ENCODE assay signal across 8 cellular contexts in genomic region chr2:69828913-69829242, GRCh38. TPM values are rescaled to one million over a fixed set of nuclear protein-coding genes. Genes with fewer than 3 reads are reported as not detected.
DNase-seq lines count a peak whose midpoint lies in the region; ATAC-seq and TF ChIP-seq lines count a peak whose summit lies in the region.

No MANE protein-coding gene starts in this region.

- H3K4me1 Mint-ChIP-seq in neural crest cell: peaks cover 36% of the 10 kb centered on the region

- H3K36me3 ChIP-seq in HUES64 (ENCODE audit: insufficient read depth, low read length) (peaks cover 23% of the 10 kb centered on the region), colonic mucosa (no peaks in the 10 kb centered on the region)

- no peaks in the 10 kb centered on the region for H3K9me3 Mint-ChIP-seq in neural crest cell

- H3K4me1 ChIP-seq in HUES64 (ENCODE audit: insufficient read depth, low read length) (peaks cover 17% of the 10 kb centered on the region; the same call in 1 of the 2 replicates), colonic mucosa (peaks cover 10% of the 10 kb centered on the region)

- H3K9ac ChIP-seq in HUES64 (ENCODE audit: low read depth, low read length) (peak overlapping the region; percentile 93), colonic mucosa (ENCODE audit: low read depth in 2 of 2, low read length in 2 of 2) (peak overlapping the region; percentile 74 to 94)

- H3K27ac ChIP-seq in HUES64 (ENCODE audit: low read depth, low read length): peak overlapping the region; percentile 99
- peak overlapping the region; percentile 76 for H3K27ac ChIP-seq in colonic mucosa

- no peaks in the 10 kb centered on the region for H3K27me3 Mint-ChIP-seq in neural crest cell (ENCODE audit: low read depth)

- H3K4me3 ChIP-seq in HUES64 (ENCODE audit: low read length): peak overlapping the region; percentile 96
- H3K4me3 ChIP-seq in colonic mucosa: peak overlapping the region; percentile 94

- 20% methylated on average over 7 of the region's 8 CpGs for WGBS in HUES64

- no peak for TF ChIP-seq CTCF in colonic mucosa (IDR thresholded peaks at IDR 0.05)
- TF ChIP-seq CTCF in neural crest cell (conservative IDR thresholded peaks at IDR 0.05): no peak

- no peaks in the 10 kb centered on the region for H3K36me3 Mint-ChIP-seq in neural crest cell (ENCODE audit: low read depth)

- no peaks in the 10 kb centered on the region for H3K9me3 ChIP-seq in HUES64 (ENCODE audit: insufficient read depth, low read depth, low read length)
- no peaks in the 10 kb centered on the region for H3K9me3 ChIP-seq in colonic mucosa

- ATAC-seq in GM19455 (IDR thresholded peaks at IDR 0.05; ENCODE audit: unreplicated experiment): peak; percentile 1

- peak overlapping the region; percentile 89 for H3K4me3 Mint-ChIP-seq in neural crest cell

- intact Hi-C loops in colonic mucosa (cut with DNase I): no loop called here

- DNase-seq in colonic mucosa (no peak), neural crest cell (ENCODE audit: low read depth, low spot score) (no peak), midbrain (lab: John Stamatoyannopoulos, UW) (no peak), HCEC 1CT (no peak)
- no peak for DNase-seq in activated effector memory CD4-positive, alpha-beta T cell treated with anti-CD3 and anti-CD28 coated beads, Interleukin-2, amount 50 U/mL, for 16 hours
- no peak for DNase-seq in NK-92 treated with Interleukin-12 subunit alpha and Interleukin-12 subunit beta, amount 100 ng/mL, for 24 hours (lab: John Stamatoyannopoulos, UW)

- H3K27me3 ChIP-seq in HUES64 (ENCODE audit: insufficient read depth, low read length) (no peaks in the 10 kb centered on the region), colonic mucosa (no peaks in the 10 kb centered on the region)

- H3K27ac Mint-ChIP-seq in neural crest cell (ENCODE audit: unreplicated experiment): peak overlapping the region; percentile 94

RNA-seq across cellular contexts. Expression of gene GMCL1, which starts 0.6 kb away (rescaled TPM):
- 17.9 TPM for polyA plus RNA-seq in HUES64 (2013, experiment 1 of 2)
- polyA plus RNA-seq in HUES64 (2013, experiment 2 of 2): 19.5 TPM
- total RNA-seq in colonic mucosa: 10 to 100 TPM; 20.3 to 20.4 TPM
- total RNA-seq in neural crest cell: 19.3 and 21.6 TPM in 2 replicates
